9 cellular contexts compared by ENCODE assay signal in genomic region chr12:54000105-54000773, GRCh38. TPM values are rescaled to one million over a fixed set of nuclear protein-coding genes. Genes with fewer than 3 reads are reported as not detected.
A peak's percentile ranks its signal among the peaks of the same experiment; 100 is the strongest.
DNase-seq lines count a peak whose midpoint lies in the region; ATAC-seq and TF ChIP-seq lines count a peak whose summit lies in the region.
"Had no signal": no experiment of that assay in that cellular context is flagged by ENCODE, and none has a peak within 500 bp of the region (broad histone marks: within the 10 kb centered on the region; RNA-seq: fewer than 3 reads in every experiment).

Gene HOXC9, plus strand, starts transcription at chr12:54000161. Its CDS starts 28 bp downstream, at chr12:54000189.

- H3K27ac Mint-ChIP-seq in central memory CD8-positive, alpha-beta T cell (ENCODE audit: low read depth) = no peak within 1 kb of the TSS
- no peak within 1 kb of the TSS for H3K27ac Mint-ChIP-seq in natural killer cell treated with Interleukin-12 subunit alpha and Interleukin-12 subunit beta and Interleukin-15 and Interleukin-18, amount 100 ng/mL, for 72 hours

- H3K36me3 ChIP-seq in HUES64 (ENCODE audit: insufficient read depth, low read length) = no peaks in the 10 kb centered on the region

- peak within 1 kb of the TSS; percentile 61 for H3K4me3 Mint-ChIP-seq in central memory CD8-positive, alpha-beta T cell
- peak within 1 kb of the TSS; percentile 25 for H3K4me3 Mint-ChIP-seq in natural killer cell treated with Interleukin-12 subunit alpha and Interleukin-12 subunit beta and Interleukin-15 and Interleukin-18, amount 100 ng/mL, for 72 hours

- peaks cover 12% of the 10 kb centered on the region for H3K36me3 Mint-ChIP-seq in central memory CD8-positive, alpha-beta T cell (ENCODE audit: insufficient read depth)
- H3K36me3 Mint-ChIP-seq in natural killer cell treated with Interleukin-12 subunit alpha and Interleukin-12 subunit beta and Interleukin-15 and Interleukin-18, amount 100 ng/mL, for 72 hours = no peaks in the 10 kb centered on the region

- 3% methylated on average over 73 of the region's 73 CpGs for WGBS in HUES64

- peaks cover 100% of the 10 kb centered on the region for H3K27me3 ChIP-seq in HUES64 (ENCODE audit: insufficient read depth, low read length)

- DNase-seq in AG10803 (ENCODE audit: low read depth) (no peak), GOT3 (lab: John Stamatoyannopoulos, UW) (no peak), occipital lobe (lab: John Stamatoyannopoulos, UW) (no peak)
- DNase-seq in central memory CD8-positive, alpha-beta T cell (ENCODE audit: low spot score in 2 of 2) = no peak
- no peak for DNase-seq in natural killer cell treated with Interleukin-12 subunit alpha and Interleukin-12 subunit beta and Interleukin-15 and Interleukin-18, amount 100 ng/mL, for 72 hours (ENCODE audit: low spot score)

- no peaks in the 10 kb centered on the region for H3K9me3 Mint-ChIP-seq in central memory CD8-positive, alpha-beta T cell
- H3K9me3 Mint-ChIP-seq in natural killer cell treated with Interleukin-12 subunit alpha and Interleukin-12 subunit beta and Interleukin-15 and Interleukin-18, amount 100 ng/mL, for 72 hours = no peaks in the 10 kb centered on the region

- peaks cover 100% of the 10 kb centered on the region for H3K27me3 Mint-ChIP-seq in central memory CD8-positive, alpha-beta T cell
- peaks cover 70 to 71% of the 10 kb centered on the region in 2 donors for H3K27me3 Mint-ChIP-seq in natural killer cell treated with Interleukin-12 subunit alpha and Interleukin-12 subunit beta and Interleukin-15 and Interleukin-18, amount 100 ng/mL, for 72 hours

- TF ChIP-seq CTCF in AG10803 (conservative IDR thresholded peaks at IDR 0.05; ENCODE audit: low read length) = 0 out of 2 replicates have a peak, but pooled peaks have one; percentile 1

- H3K9me3 ChIP-seq in HUES64 (ENCODE audit: insufficient read depth, low read depth, low read length) = no peaks in the 10 kb centered on the region

- H3K4me3 ChIP-seq in AG10803 (ENCODE audit: low read length) (peak within 1 kb of the TSS; percentile 98), HUES64 (ENCODE audit: low read length) (peak within 1 kb of the TSS; percentile 32)

- H3K27ac ChIP-seq in HUES64 (ENCODE audit: low read depth, low read length) = no peak within 1 kb of the TSS
- H3K27ac ChIP-seq: epithelial cell of prostate had no signal

- H3K4me1 Mint-ChIP-seq in central memory CD8-positive, alpha-beta T cell = peaks cover 27% of the 10 kb centered on the region
- peaks cover 16 to 30% of the 10 kb centered on the region in 2 donors for H3K4me1 Mint-ChIP-seq in natural killer cell treated with Interleukin-12 subunit alpha and Interleukin-12 subunit beta and Interleukin-15 and Interleukin-18, amount 100 ng/mL, for 72 hours (ENCODE audit: low read depth in 2 of 2)

- no peak within 1 kb of the TSS for H3K9ac ChIP-seq in HUES64 (ENCODE audit: low read depth, low read length)

- H3K4me1 ChIP-seq in HUES64 (ENCODE audit: insufficient read depth, low read length) = peaks cover 5% of the 10 kb centered on the region; the same call in 1 of the 2 replicates

- ATAC-seq in central memory CD8-positive, alpha-beta T cell (replicated peaks; ENCODE audit: extremely low read depth, poor library complexity, severe bottlenecking) = no peak
- ATAC-seq in natural killer cell treated with Interleukin-12 subunit alpha and Interleukin-12 subunit beta and Interleukin-15 and Interleukin-18, amount 100 ng/mL, for 72 hours = no peak
- ATAC-seq in GM21717 (IDR thresholded peaks at IDR 0.05; ENCODE audit: unreplicated experiment) (no peak), GM18867 (IDR thresholded peaks at IDR 0.05; ENCODE audit: unreplicated experiment) (no peak)

RNA-seq across cellular contexts. Expression of gene HOXC9, which starts in this region (rescaled TPM):
- polyA plus RNA-seq in HUES64 (2013, experiment 1 of 2) = 0.70 TPM
- 0.70 TPM for polyA plus RNA-seq in HUES64 (2013, experiment 2 of 2)
- total RNA-seq in natural killer cell treated with Interleukin-12 subunit alpha and Interleukin-12 subunit beta and Interleukin-15 and Interleukin-18, amount 100 ng/mL, for 72 hours = not detected
- not detected for total RNA-seq in occipital lobe
